In the genomic region with DNA sequence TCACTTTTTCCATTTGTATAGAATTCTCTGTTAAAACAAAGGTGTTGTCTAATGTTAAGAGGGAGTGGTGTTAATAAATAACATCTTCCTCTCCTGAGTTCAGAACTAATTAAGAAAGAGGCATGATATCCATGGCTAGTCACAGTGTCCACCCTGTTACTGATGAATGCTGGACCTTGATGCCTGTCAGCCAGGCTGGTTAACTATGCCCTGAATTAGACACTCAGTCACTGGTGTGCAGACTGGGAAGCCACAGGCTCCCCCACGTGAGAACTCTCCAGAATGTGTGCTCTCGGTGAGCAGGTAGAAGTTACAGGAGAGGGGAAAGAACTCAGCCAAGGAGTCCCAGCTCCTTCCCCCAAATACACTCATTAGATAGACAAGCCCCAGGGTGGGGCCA, we compare ENCODE assay signal across 1 cellular context.
TF ChIP-seq lines count a peak whose summit lies in the region.

No MANE protein-coding gene starts in this region.

TF ChIP-seq in GM23338, 12 proteins besides CTCF, POLR2A, EP300 and RAD21 (continued from another document):
- no peak for TF ChIP-seq ETS1 (IDR thresholded peaks at IDR 0.05)
- TF ChIP-seq ZNF114 (CRISPR knock-in tag; IDR thresholded peaks at IDR 0.05) = no peak
- no peak for TF ChIP-seq CREB1 (CRISPR knock-in tag; IDR thresholded peaks at IDR 0.05; ENCODE audit: low read depth)
- TF ChIP-seq, protein P1, sequence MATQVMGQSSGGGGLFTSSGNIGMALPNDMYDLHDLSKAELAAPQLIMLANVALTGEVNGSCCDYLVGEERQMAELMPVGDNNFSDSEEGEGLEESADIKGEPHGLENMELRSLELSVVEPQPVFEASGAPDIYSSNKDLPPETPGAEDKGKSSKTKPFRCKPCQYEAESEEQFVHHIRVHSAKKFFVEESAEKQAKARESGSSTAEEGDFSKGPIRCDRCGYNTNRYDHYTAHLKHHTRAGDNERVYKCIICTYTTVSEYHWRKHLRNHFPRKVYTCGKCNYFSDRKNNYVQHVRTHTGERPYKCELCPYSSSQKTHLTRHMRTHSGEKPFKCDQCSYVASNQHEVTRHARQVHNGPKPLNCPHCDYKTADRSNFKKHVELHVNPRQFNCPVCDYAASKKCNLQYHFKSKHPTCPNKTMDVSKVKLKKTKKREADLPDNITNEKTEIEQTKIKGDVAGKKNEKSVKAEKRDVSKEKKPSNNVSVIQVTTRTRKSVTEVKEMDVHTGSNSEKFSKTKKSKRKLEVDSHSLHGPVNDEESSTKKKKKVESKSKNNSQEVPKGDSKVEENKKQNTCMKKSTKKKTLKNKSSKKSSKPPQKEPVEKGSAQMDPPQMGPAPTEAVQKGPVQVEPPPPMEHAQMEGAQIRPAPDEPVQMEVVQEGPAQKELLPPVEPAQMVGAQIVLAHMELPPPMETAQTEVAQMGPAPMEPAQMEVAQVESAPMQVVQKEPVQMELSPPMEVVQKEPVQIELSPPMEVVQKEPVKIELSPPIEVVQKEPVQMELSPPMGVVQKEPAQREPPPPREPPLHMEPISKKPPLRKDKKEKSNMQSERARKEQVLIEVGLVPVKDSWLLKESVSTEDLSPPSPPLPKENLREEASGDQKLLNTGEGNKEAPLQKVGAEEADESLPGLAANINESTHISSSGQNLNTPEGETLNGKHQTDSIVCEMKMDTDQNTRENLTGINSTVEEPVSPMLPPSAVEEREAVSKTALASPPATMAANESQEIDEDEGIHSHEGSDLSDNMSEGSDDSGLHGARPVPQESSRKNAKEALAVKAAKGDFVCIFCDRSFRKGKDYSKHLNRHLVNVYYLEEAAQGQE (IDR thresholded peaks at IDR 0.05; ENCODE audit: unreplicated experiment) = no peak
- no peak for TF ChIP-seq POLR2AphosphoS5 (IDR thresholded peaks at IDR 0.05; ENCODE audit: low read depth)
- TF ChIP-seq EZH2phosphoT487 (IDR thresholded peaks at IDR 0.05; ENCODE audit: unreplicated experiment) = no peak
